1 cellular context compared by ENCODE assay signal in the genomic region with DNA sequence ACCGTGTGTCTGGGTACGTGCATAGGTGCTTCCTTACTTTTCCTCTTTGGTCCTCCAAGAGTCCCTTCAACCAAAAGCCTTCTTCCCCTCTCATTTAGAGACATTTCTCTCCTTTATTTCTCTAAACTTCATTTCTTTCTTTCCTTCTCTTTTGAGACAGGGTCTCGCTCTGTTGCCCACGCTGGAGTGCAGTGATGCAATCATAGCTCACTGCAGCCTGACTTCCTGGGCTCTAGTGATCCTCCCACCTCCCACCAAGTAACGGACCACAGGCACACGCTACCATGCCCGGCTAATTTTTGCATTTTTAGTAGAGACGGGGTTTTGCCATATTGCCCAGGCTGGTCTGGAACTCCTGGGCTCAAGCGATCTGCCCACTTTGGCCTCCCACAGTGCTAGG.
TF ChIP-seq lines count a peak whose summit lies in the region.

No MANE protein-coding gene starts in this region.

TF ChIP-seq in SK-N-SH treated with all-trans-retinoic acid at 6 μM for 48 hours, 23 proteins besides CTCF, POLR2A, EP300 and RAD21 (continued from another document):
- TF ChIP-seq, protein P1, sequence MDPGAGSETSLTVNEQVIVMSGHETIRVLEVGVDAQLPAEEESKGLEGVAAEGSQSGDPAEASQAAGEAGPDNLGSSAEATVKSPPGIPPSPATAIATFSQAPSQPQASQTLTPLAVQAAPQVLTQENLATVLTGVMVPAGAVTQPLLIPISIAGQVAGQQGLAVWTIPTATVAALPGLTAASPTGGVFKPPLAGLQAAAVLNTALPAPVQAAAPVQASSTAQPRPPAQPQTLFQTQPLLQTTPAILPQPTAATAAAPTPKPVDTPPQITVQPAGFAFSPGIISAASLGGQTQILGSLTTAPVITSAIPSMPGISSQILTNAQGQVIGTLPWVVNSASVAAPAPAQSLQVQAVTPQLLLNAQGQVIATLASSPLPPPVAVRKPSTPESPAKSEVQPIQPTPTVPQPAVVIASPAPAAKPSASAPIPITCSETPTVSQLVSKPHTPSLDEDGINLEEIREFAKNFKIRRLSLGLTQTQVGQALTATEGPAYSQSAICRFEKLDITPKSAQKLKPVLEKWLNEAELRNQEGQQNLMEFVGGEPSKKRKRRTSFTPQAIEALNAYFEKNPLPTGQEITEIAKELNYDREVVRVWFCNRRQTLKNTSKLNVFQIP (CRISPR knock-in tag; IDR thresholded peaks at IDR 0.05; ENCODE audit: borderline replicate concordance, low read depth) = no peak
- TF ChIP-seq CSDC2 (CRISPR knock-in tag; IDR thresholded peaks at IDR 0.05) (no peak), ZNF70 (CRISPR knock-in tag; IDR thresholded peaks at IDR 0.05) (no peak), ISL1 (CRISPR knock-in tag; IDR thresholded peaks at IDR 0.05) (no peak), ZFP30 (CRISPR knock-in tag; IDR thresholded peaks at IDR 0.05) (no peak), ESRRG (CRISPR knock-in tag; IDR thresholded peaks at IDR 0.05) (no peak), TOX (CRISPR knock-in tag; IDR thresholded peaks at IDR 0.05; ENCODE audit: borderline replicate concordance) (no peak), ZNF8 (CRISPR knock-in tag; IDR thresholded peaks at IDR 0.05) (no peak), RARB (CRISPR knock-in tag; IDR thresholded peaks at IDR 0.05) (no peak), SNAI2 (CRISPR knock-in tag; IDR thresholded peaks at IDR 0.05) (no peak), GLIS3 (CRISPR knock-in tag; IDR thresholded peaks at IDR 0.05) (no peak)
